Comparison of ENCODE assay signal across 19 cellular contexts in the genomic region with DNA sequence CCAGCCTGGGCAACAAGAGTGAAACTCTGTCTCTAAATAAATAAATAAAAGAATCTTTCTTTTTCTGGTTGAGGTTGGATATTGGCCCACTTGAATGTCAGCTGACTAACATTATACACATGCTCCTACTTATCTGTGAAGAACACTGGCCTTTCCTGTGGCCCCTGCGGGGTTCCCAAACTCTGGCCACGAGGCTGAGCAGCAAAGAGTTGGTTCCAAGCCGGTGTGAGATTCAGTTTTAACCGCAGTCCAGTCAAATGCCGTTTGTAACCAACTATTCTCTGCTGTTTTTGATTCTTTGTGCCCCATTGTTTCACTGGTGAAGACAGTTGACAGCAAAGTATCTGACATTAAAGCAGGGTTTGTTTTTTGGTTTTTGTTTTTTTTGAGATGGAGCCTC.
"Had no signal": no experiment of that assay in that cellular context is flagged by ENCODE, and none has a peak within 500 bp of the region (broad histone marks: within the 10 kb centered on the region; RNA-seq: fewer than 3 reads in every experiment).

No MANE protein-coding gene starts in this region.

- H3K9me3 Mint-ChIP-seq: activated naive CD8-positive, alpha-beta T cell treated with anti-CD3 and anti-CD28 coated beads for 36 hours; endodermal cell; naive thymus-derived CD4-positive, alpha-beta T cell; neural crest cell had no signal

- H3K27ac Mint-ChIP-seq: activated naive CD8-positive, alpha-beta T cell treated with anti-CD3 and anti-CD28 coated beads for 36 hours; endodermal cell; naive thymus-derived CD4-positive, alpha-beta T cell had no signal

- H3K27me3 Mint-ChIP-seq: activated naive CD8-positive, alpha-beta T cell treated with anti-CD3 and anti-CD28 coated beads for 36 hours; naive thymus-derived CD4-positive, alpha-beta T cell had no signal

- H3K36me3 ChIP-seq: upper lobe of left lung had no signal

- H3K4me3 Mint-ChIP-seq: activated naive CD8-positive, alpha-beta T cell treated with anti-CD3 and anti-CD28 coated beads for 36 hours; endodermal cell; naive thymus-derived CD4-positive, alpha-beta T cell had no signal

- H3K36me3 Mint-ChIP-seq: activated naive CD8-positive, alpha-beta T cell treated with anti-CD3 and anti-CD28 coated beads for 36 hours; naive thymus-derived CD4-positive, alpha-beta T cell had no signal

- DNase-seq: activated CD4-positive, alpha-beta T cell treated with anti-CD3 and anti-CD28 coated beads for 4 hours; activated CD4-positive, alpha-beta T cell treated with anti-CD3 and anti-CD28 coated beads, Interleukin-2, amount 50 U/mL, for 48 hours; activated CD4-positive, CD25-positive, alpha-beta regulatory T cell; activated naive CD4-positive, alpha-beta T cell treated with Interleukin-2 at 50 U/mL for 16 hours; activated naive CD8-positive, alpha-beta T cell treated with anti-CD3 and anti-CD28 coated beads for 36 hours; activated T-cell treated with anti-CD3 and anti-CD28 coated beads, Interleukin-2, amount 50 U/mL, for 48 hours; cortex of kidney; endodermal cell; foreskin fibroblast; naive thymus-derived CD4-positive, alpha-beta T cell; occipital lobe; small intestine; stimulated activated CD4-positive, alpha-beta T cell treated with anti-CD3 and anti-CD28 coated beads, Interleukin-15, amount 100 ng/mL, for 24 hours; stimulated activated CD4-positive, alpha-beta T cell treated with anti-CD3 and anti-CD28 coated beads, Interleukin-2, amount 100 ng/mL, for 48 hours; stimulated activated naive CD8-positive, alpha-beta T cell treated with anti-CD3 and anti-CD28 coated beads, Interleukin-15, Interleukin-2, amounts not matched to agents 100 U/mL and 50 U/mL, for 24 hours; upper lobe of left lung had no signal

- FAIRE-seq: bronchial epithelial cell, small intestine had no signal

- H3K27ac ChIP-seq: upper lobe of left lung had no signal

- H3K27me3 ChIP-seq: upper lobe of left lung had no signal

- H3K4me3 ChIP-seq: lung, upper lobe of left lung had no signal
